8 cellular contexts compared by ENCODE assay signal in genomic region chr1:89065077-89065868, GRCh38. TPM values are rescaled to one million over a fixed set of nuclear protein-coding genes. Genes with fewer than 3 reads are reported as not detected.
DNase-seq lines count a peak whose midpoint lies in the region; ATAC-seq and TF ChIP-seq lines count a peak whose summit lies in the region.

TSS of gene GBP1 (minus strand) at chr1:89065208. CDS start at chr1:89063234, 1,974 bp downstream.

- no peaks in the 10 kb centered on the region for H3K27me3 Mint-ChIP-seq in brain
- H3K27me3 Mint-ChIP-seq in stimulated activated naive CD8-positive, alpha-beta T cell treated with anti-CD3 and anti-CD28 coated beads, Interleukin-15, amount 100 ng/mL, for 72 hours = no peaks in the 10 kb centered on the region

- no peaks in the 10 kb centered on the region for H3K27me3 ChIP-seq in kidney epithelial cell (ENCODE audit: control insufficient read depth, insufficient read depth, low read length)

- H3K4me3 Mint-ChIP-seq in brain = peak within 1 kb of the TSS in 3 of 5 experiments; percentile 63 to 86 (median 78)
- H3K4me3 Mint-ChIP-seq in stimulated activated naive CD8-positive, alpha-beta T cell treated with anti-CD3 and anti-CD28 coated beads, Interleukin-15, amount 100 ng/mL, for 72 hours = peak within 1 kb of the TSS; percentile 83 to 89

- H3K9me3 Mint-ChIP-seq in brain = peaks cover 0 to 2% (median 0%) of the 10 kb centered on the region in 5 experiments
- H3K9me3 Mint-ChIP-seq in stimulated activated naive CD8-positive, alpha-beta T cell treated with anti-CD3 and anti-CD28 coated beads, Interleukin-15, amount 100 ng/mL, for 72 hours = no peaks in the 10 kb centered on the region

- peak within 1 kb of the TSS in 3 of 5 experiments; percentile 35 to 77 (median 43) for H3K27ac Mint-ChIP-seq in brain
- peak within 1 kb of the TSS; percentile 86 to 92 for H3K27ac Mint-ChIP-seq in stimulated activated naive CD8-positive, alpha-beta T cell treated with anti-CD3 and anti-CD28 coated beads, Interleukin-15, amount 100 ng/mL, for 72 hours

- peak within 1 kb of the TSS; percentile 54 for H3K4me3 ChIP-seq in kidney epithelial cell (ENCODE audit: low read depth, low read length)

- ATAC-seq in GM21576 (IDR thresholded peaks at IDR 0.05; ENCODE audit: unreplicated experiment) = peak; percentile 66
- peak; percentile 76 for ATAC-seq in stimulated activated naive CD8-positive, alpha-beta T cell treated with anti-CD3 and anti-CD28 coated beads, Interleukin-15, amount 100 ng/mL, for 72 hours

- H3K36me3 Mint-ChIP-seq in brain = no peaks in the 10 kb centered on the region

- peaks cover 14% of the 10 kb centered on the region for H3K4me1 Mint-ChIP-seq in brain
- H3K4me1 Mint-ChIP-seq in stimulated activated naive CD8-positive, alpha-beta T cell treated with anti-CD3 and anti-CD28 coated beads, Interleukin-15, amount 100 ng/mL, for 72 hours = peaks cover 59% of the 10 kb centered on the region

- no peaks in the 10 kb centered on the region for H3K36me3 ChIP-seq in kidney epithelial cell (ENCODE audit: control insufficient read depth, insufficient read depth, low read length)

- no peak for TF ChIP-seq CTCF in brain (conservative IDR thresholded peaks at IDR 0.05)
- TF ChIP-seq CTCF in kidney epithelial cell (IDR thresholded peaks at IDR 0.05; ENCODE audit: insufficient read depth, low read length, poor library complexity, severe bottlenecking) = no peak

- DNase-seq in ELR (ENCODE audit: low read depth) (peak; percentile 73), M059J (ENCODE audit: low read depth) (peak; percentile 94), kidney epithelial cell (ENCODE audit: low read depth) (peak; percentile 62), NCI-H748 (lab: John Stamatoyannopoulos, UW; ENCODE audit: unreplicated experiment) (no peak), NCI-H446 (lab: John Stamatoyannopoulos, UW) (no peak)
- DNase-seq in stimulated activated naive CD8-positive, alpha-beta T cell treated with anti-CD3 and anti-CD28 coated beads, Interleukin-15, amount 100 ng/mL, for 72 hours = no peak

RNA-seq across cellular contexts. Expression of gene GBP1, which starts in this region (rescaled TPM):
- 135 and 181 TPM in 2 replicates for total RNA-seq in M059J (2014; rRNA removed; shearing (Covaris generic))
- 3.1 TPM for polyA plus RNA-seq in brain (ENCODE audit: insufficient read depth, low read depth, low replicate concordance)
- 20.4 and 29.0 TPM in 2 replicates for total RNA-seq in kidney epithelial cell

Comparison
In these comparisons a context has a peak if more than half of its experiments do, and no peak if none do; other contexts are left out.
1. DNase-seq: peak in ELR (single experiment), M059J (single experiment) and kidney epithelial cell (single experiment); none in stimulated activated naive CD8-positive, alpha-beta T cell treated with anti-CD3 and anti-CD28 coated beads, Interleukin-15, amount 100 ng/mL, for 72 hours (0 of 2), NCI-H748 (single experiment) and NCI-H446 (0 of 2).